In the genomic region with DNA sequence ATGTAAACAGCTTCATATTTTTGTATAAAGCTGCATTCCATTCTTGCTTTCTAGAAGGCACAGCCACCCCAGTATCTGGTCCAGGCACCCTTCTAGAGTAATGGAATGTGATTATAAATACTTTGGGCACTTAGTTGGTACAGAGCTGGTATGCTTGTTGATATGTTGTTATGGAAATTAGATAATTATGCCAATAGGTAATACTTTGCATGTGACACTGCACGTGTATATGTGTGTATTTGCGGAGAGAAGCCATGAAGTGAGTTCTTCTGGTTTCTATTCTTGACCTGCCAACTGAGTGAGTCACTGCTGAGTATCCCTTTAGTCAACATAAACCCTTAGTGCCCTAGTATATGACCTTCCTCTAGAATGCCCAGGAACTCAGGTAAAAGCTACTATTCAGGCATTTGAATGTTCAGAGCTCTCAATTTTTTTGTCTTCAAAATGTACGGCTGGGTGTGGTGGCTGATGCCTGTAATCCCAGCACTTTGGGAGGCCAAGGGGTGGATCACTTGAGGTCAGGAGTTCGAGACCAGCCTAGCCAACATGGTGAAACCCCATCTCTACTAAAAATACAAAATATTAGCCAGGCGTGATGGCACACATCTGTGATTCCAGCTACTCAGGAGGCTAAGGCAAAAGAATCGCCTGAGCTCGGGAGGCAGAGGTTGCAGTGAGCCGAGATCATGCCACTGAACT, we compare ENCODE assay signal across 1 cellular context.
TF ChIP-seq lines count a peak whose summit lies in the region.

No MANE protein-coding gene starts in this region.

TF ChIP-seq in HepG2, 621 proteins besides CTCF, POLR2A, EP300 and RAD21 (continued from another document and continues in another):
- TF ChIP-seq, protein P1, sequence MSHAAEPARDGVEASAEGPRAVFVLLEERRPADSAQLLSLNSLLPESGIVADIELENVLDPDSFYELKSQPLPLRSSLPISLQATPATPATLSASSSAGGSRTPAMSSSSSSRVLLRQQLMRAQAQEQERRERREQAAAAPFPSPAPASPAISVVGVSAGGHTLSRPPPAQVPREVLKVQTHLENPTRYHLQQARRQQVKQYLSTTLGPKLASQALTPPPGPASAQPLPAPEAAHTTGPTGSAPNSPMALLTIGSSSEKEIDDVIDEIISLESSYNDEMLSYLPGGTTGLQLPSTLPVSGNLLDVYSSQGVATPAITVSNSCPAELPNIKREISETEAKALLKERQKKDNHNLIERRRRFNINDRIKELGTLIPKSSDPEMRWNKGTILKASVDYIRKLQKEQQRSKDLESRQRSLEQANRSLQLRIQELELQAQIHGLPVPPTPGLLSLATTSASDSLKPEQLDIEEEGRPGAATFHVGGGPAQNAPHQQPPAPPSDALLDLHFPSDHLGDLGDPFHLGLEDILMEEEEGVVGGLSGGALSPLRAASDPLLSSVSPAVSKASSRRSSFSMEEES (CRISPR knock-in tag; IDR thresholded peaks at IDR 0.05): no peak
- TF ChIP-seq CHD2 (IDR thresholded peaks at IDR 0.05; ENCODE audit: low read depth, low read length): no peak
- no peak for TF ChIP-seq ZNF816 (CRISPR knock-in tag; IDR thresholded peaks at IDR 0.05; ENCODE audit: borderline replicate concordance)
- no peak for TF ChIP-seq RBM22 (optimal IDR thresholded peaks at IDR 0.05; ENCODE audit: low read length)
- no peak for TF ChIP-seq TEAD2 (CRISPR knock-in tag; IDR thresholded peaks at IDR 0.05)
- TF ChIP-seq ZFAT (CRISPR knock-in tag; conservative IDR thresholded peaks at IDR 0.05): no peak
- TF ChIP-seq, protein P2, sequence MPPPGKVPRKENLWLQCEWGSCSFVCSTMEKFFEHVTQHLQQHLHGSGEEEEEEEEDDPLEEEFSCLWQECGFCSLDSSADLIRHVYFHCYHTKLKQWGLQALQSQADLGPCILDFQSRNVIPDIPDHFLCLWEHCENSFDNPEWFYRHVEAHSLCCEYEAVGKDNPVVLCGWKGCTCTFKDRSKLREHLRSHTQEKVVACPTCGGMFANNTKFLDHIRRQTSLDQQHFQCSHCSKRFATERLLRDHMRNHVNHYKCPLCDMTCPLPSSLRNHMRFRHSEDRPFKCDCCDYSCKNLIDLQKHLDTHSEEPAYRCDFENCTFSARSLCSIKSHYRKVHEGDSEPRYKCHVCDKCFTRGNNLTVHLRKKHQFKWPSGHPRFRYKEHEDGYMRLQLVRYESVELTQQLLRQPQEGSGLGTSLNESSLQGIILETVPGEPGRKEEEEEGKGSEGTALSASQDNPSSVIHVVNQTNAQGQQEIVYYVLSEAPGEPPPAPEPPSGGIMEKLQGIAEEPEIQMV (CRISPR knock-in tag; IDR thresholded peaks at IDR 0.05; ENCODE audit: low read depth): no peak
- no peak for TF ChIP-seq BORCS8-MEF2B (CRISPR knock-in tag; IDR thresholded peaks at IDR 0.05)
- no peak for TF ChIP-seq ZNF235 (CRISPR knock-in tag; IDR thresholded peaks at IDR 0.05; ENCODE audit: borderline replicate concordance)
- TF ChIP-seq KDM5B (CRISPR knock-in tag; IDR thresholded peaks at IDR 0.05; ENCODE audit: borderline replicate concordance): no peak
- no peak for TF ChIP-seq RFX5 (IDR thresholded peaks at IDR 0.05; ENCODE audit: low read depth, low read length)
- TF ChIP-seq ZNF672 (CRISPR knock-in tag; IDR thresholded peaks at IDR 0.05): no peak
- TF ChIP-seq FOXA1 (IDR thresholded peaks at IDR 0.05): no peak
- no peak for TF ChIP-seq FOXA1 (CRISPR knock-in tag; IDR thresholded peaks at IDR 0.05)
- no peak for TF ChIP-seq PAF1 (CRISPR knock-in tag; IDR thresholded peaks at IDR 0.05)
- no peak for TF ChIP-seq ZC3H4 (CRISPR knock-in tag; IDR thresholded peaks at IDR 0.05; ENCODE audit: borderline replicate concordance)
- no peak for TF ChIP-seq SIX4 (CRISPR knock-in tag; IDR thresholded peaks at IDR 0.05)
- TF ChIP-seq KLF6 (CRISPR knock-in tag; IDR thresholded peaks at IDR 0.05): no peak
- TF ChIP-seq HDAC6 (IDR thresholded peaks at IDR 0.05; ENCODE audit: low read depth, low read length): no peak
- TF ChIP-seq KMT2A (CRISPR knock-in tag; IDR thresholded peaks at IDR 0.05): no peak
- TF ChIP-seq MAFF (IDR thresholded peaks at IDR 0.05; ENCODE audit: low read depth, low read length): 0 out of 2 replicates have a peak, but pooled peaks have one; percentile 12
- TF ChIP-seq, protein P3, sequence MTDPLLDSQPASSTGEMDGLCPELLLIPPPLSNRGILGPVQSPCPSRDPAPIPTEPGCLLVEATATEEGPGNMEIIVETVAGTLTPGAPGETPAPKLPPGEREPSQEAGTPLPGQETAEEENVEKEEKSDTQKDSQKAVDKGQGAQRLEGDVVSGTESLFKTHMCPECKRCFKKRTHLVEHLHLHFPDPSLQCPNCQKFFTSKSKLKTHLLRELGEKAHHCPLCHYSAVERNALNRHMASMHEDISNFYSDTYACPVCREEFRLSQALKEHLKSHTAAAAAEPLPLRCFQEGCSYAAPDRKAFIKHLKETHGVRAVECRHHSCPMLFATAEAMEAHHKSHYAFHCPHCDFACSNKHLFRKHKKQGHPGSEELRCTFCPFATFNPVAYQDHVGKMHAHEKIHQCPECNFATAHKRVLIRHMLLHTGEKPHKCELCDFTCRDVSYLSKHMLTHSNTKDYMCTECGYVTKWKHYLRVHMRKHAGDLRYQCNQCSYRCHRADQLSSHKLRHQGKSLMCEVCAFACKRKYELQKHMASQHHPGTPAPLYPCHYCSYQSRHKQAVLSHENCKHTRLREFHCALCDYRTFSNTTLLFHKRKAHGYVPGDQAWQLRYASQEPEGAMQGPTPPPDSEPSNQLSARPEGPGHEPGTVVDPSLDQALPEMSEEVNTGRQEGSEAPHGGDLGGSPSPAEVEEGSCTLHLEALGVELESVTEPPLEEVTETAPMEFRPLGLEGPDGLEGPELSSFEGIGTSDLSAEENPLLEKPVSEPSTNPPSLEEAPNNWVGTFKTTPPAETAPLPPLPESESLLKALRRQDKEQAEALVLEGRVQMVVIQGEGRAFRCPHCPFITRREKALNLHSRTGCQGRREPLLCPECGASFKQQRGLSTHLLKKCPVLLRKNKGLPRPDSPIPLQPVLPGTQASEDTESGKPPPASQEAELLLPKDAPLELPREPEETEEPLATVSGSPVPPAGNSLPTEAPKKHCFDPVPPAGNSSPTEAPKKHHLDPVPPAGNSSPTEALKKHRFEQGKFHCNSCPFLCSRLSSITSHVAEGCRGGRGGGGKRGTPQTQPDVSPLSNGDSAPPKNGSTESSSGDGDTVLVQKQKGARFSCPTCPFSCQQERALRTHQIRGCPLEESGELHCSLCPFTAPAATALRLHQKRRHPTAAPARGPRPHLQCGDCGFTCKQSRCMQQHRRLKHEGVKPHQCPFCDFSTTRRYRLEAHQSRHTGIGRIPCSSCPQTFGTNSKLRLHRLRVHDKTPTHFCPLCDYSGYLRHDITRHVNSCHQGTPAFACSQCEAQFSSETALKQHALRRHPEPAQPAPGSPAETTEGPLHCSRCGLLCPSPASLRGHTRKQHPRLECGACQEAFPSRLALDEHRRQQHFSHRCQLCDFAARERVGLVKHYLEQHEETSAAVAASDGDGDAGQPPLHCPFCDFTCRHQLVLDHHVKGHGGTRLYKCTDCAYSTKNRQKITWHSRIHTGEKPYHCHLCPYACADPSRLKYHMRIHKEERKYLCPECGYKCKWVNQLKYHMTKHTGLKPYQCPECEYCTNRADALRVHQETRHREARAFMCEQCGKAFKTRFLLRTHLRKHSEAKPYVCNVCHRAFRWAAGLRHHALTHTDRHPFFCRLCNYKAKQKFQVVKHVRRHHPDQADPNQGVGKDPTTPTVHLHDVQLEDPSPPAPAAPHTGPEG (CRISPR knock-in tag; IDR thresholded peaks at IDR 0.05): no peak
- TF ChIP-seq ZNF234 (CRISPR knock-in tag; conservative IDR thresholded peaks at IDR 0.05): no peak
- TF ChIP-seq ZNF772 (CRISPR knock-in tag; IDR thresholded peaks at IDR 0.05): no peak
- TF ChIP-seq ZNF878 (CRISPR knock-in tag; IDR thresholded peaks at IDR 0.05): no peak
- peak; percentile 60; the same call in 1 of the 2 replicates for TF ChIP-seq RXRB (CRISPR knock-in tag; IDR thresholded peaks at IDR 0.05; ENCODE audit: borderline replicate concordance)
- TF ChIP-seq, protein P4, sequence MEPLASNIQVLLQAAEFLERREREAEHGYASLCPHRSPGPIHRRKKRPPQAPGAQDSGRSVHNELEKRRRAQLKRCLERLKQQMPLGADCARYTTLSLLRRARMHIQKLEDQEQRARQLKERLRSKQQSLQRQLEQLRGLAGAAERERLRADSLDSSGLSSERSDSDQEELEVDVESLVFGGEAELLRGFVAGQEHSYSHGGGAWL (CRISPR knock-in tag; IDR thresholded peaks at IDR 0.05): no peak
- no peak for TF ChIP-seq ZNF781 (CRISPR knock-in tag; IDR thresholded peaks at IDR 0.05; ENCODE audit: borderline replicate concordance, not compliant biosample characterization)
- no peak for TF ChIP-seq RELA (CRISPR knock-in tag; IDR thresholded peaks at IDR 0.05)
- peak; percentile 40; the same call in 1 of the 2 replicates for TF ChIP-seq ADNP (CRISPR knock-in tag; IDR thresholded peaks at IDR 0.05)
- TF ChIP-seq CEBPG (CRISPR knock-in tag; IDR thresholded peaks at IDR 0.05): no peak
- no peak for TF ChIP-seq ZBTB20 (CRISPR knock-in tag; IDR thresholded peaks at IDR 0.05; ENCODE audit: borderline replicate concordance, low read depth)
- no peak for TF ChIP-seq ZNF703 (CRISPR knock-in tag; IDR thresholded peaks at IDR 0.05; ENCODE audit: borderline replicate concordance)
- TF ChIP-seq, protein P5, sequence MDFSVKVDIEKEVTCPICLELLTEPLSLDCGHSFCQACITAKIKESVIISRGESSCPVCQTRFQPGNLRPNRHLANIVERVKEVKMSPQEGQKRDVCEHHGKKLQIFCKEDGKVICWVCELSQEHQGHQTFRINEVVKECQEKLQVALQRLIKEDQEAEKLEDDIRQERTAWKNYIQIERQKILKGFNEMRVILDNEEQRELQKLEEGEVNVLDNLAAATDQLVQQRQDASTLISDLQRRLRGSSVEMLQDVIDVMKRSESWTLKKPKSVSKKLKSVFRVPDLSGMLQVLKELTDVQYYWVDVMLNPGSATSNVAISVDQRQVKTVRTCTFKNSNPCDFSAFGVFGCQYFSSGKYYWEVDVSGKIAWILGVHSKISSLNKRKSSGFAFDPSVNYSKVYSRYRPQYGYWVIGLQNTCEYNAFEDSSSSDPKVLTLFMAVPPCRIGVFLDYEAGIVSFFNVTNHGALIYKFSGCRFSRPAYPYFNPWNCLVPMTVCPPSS (IDR thresholded peaks at IDR 0.05): no peak
- no peak for TF ChIP-seq RAD51 (IDR thresholded peaks at IDR 0.05; ENCODE audit: borderline replicate concordance)
- TF ChIP-seq NFKBIZ (CRISPR knock-in tag; IDR thresholded peaks at IDR 0.05): no peak
- TF ChIP-seq, protein P6, sequence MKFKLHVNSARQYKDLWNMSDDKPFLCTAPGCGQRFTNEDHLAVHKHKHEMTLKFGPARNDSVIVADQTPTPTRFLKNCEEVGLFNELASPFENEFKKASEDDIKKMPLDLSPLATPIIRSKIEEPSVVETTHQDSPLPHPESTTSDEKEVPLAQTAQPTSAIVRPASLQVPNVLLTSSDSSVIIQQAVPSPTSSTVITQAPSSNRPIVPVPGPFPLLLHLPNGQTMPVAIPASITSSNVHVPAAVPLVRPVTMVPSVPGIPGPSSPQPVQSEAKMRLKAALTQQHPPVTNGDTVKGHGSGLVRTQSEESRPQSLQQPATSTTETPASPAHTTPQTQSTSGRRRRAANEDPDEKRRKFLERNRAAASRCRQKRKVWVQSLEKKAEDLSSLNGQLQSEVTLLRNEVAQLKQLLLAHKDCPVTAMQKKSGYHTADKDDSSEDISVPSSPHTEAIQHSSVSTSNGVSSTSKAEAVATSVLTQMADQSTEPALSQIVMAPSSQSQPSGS (CRISPR knock-in tag; IDR thresholded peaks at IDR 0.05): no peak
- TF ChIP-seq ZNF251 (CRISPR knock-in tag; IDR thresholded peaks at IDR 0.05): no peak
- no peak for TF ChIP-seq SRY (CRISPR knock-in tag; IDR thresholded peaks at IDR 0.05)
- TF ChIP-seq ZNF564 (CRISPR knock-in tag; IDR thresholded peaks at IDR 0.05): no peak
- no peak for TF ChIP-seq KAT8 (CRISPR knock-in tag; IDR thresholded peaks at IDR 0.05)
- no peak for TF ChIP-seq IRF2 (CRISPR knock-in tag; IDR thresholded peaks at IDR 0.05)
- TF ChIP-seq, protein P7, sequence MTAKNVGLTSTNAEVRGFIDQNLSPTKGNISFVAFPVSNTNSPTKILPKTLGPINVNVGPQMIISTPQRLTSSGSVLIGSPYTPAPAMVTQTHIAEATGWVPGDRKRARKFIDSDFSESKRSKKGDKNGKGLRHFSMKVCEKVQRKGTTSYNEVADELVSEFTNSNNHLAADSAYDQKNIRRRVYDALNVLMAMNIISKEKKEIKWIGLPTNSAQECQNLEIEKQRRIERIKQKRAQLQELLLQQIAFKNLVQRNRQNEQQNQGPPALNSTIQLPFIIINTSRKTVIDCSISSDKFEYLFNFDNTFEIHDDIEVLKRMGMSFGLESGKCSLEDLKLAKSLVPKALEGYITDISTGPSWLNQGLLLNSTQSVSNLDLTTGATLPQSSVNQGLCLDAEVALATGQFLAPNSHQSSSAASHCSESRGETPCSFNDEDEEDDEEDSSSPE (CRISPR knock-in tag; IDR thresholded peaks at IDR 0.05): no peak
- no peak for TF ChIP-seq MTF2 (CRISPR knock-in tag; IDR thresholded peaks at IDR 0.05; ENCODE audit: borderline replicate concordance)
- no peak for TF ChIP-seq ZBTB38 (CRISPR knock-in tag; IDR thresholded peaks at IDR 0.05)
- TF ChIP-seq HDAC2 (CRISPR knock-in tag; IDR thresholded peaks at IDR 0.05): 0 out of 2 replicates have a peak, but pooled peaks have one; percentile 12
- TF ChIP-seq KAT2B (IDR thresholded peaks at IDR 0.05; ENCODE audit: borderline replicate concordance, low read depth, low read length): no peak
- TF ChIP-seq, protein P8, sequence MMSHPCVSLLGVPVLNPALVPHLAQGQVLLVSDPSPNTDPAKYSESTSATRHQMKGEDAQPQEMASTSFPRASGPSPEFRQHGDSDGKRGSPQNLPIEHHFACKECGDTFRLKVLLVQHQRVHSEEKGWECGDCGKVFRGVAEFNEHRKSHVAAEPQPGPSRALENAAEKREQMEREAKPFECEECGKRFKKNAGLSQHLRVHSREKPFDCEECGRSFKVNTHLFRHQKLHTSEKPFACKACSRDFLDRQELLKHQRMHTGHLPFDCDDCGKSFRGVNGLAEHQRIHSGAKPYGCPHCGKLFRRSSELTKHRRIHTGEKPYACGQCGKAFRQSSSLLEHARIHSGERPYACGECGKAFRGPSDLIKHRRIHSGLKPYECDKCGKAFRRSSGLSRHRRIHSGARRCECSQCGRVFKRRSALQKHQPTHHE (CRISPR knock-in tag; IDR thresholded peaks at IDR 0.05; ENCODE audit: borderline replicate concordance): no peak
- no peak for TF ChIP-seq FOXK1 (CRISPR knock-in tag; IDR thresholded peaks at IDR 0.05; ENCODE audit: borderline replicate concordance, low read depth)
- TF ChIP-seq NR2F6 (IDR thresholded peaks at IDR 0.05): no peak
- TF ChIP-seq NR2F6 (CRISPR knock-in tag; IDR thresholded peaks at IDR 0.05): no peak
- no peak for TF ChIP-seq ZNF354B (CRISPR knock-in tag; IDR thresholded peaks at IDR 0.05)
- no peak for TF ChIP-seq ZKSCAN5 (CRISPR knock-in tag; IDR thresholded peaks at IDR 0.05)
- no peak for TF ChIP-seq SMYD3 (CRISPR knock-in tag; IDR thresholded peaks at IDR 0.05)
